In genomic region chr7:102412548-102412947, GRCh38 we compare ENCODE assay signal across 8 cellular contexts. TPM values are rescaled to one million over a fixed set of nuclear protein-coding genes. Genes with fewer than 3 reads are reported as not detected.
DNase-seq lines count a peak whose midpoint lies in the region; ATAC-seq and TF ChIP-seq lines count a peak whose summit lies in the region.

No MANE protein-coding gene starts in this region.

- no peak overlapping the region for H3K27ac ChIP-seq in AG04450 (ENCODE audit: low read depth, low read length)
- no peak overlapping the region for H3K27ac ChIP-seq in mesenchymal stem cell (ENCODE audit: low read length, poor library complexity, severe bottlenecking)

- no peak overlapping the region for H3K4me2 ChIP-seq in mesenchymal stem cell (ENCODE audit: low read length, poor library complexity, severe bottlenecking)

- H3K4me3 ChIP-seq in AG04450 (ENCODE audit: low read depth, low read length) (no peak overlapping the region), mesenchymal stem cell (ENCODE audit: insufficient read depth in 1 of 2, low read depth in 1 of 2, low read length in 2 of 2) (no peak overlapping the region)

- H3K4ac ChIP-seq in mesenchymal stem cell (ENCODE audit: low read depth in 1 of 2, low read length in 2 of 2), result no peak overlapping the region

- H3K27me3 ChIP-seq in AG04450 (ENCODE audit: control insufficient read depth, insufficient read depth, low read length) (no peaks in the 10 kb centered on the region), mesenchymal stem cell (ENCODE audit: control insufficient read depth in 1 of 2, insufficient read depth in 1 of 2, low read length in 2 of 2) (no peaks in the 10 kb centered on the region)

- peaks cover 4% of the 10 kb centered on the region for H3K4me1 ChIP-seq in mesenchymal stem cell (ENCODE audit: control insufficient read depth, insufficient read depth, low read depth, low read length)

- no peak overlapping the region for H3K18ac ChIP-seq in mesenchymal stem cell (ENCODE audit: low read depth in 1 of 2, low read length in 2 of 2)

- H2BK12ac ChIP-seq in mesenchymal stem cell (ENCODE audit: low read length in 2 of 2), result no peak overlapping the region

- H3K36me3 ChIP-seq in mesenchymal stem cell (ENCODE audit: control insufficient read depth in 1 of 2, insufficient read depth in 2 of 2, low read depth in 1 of 2, low read length in 2 of 2), result peaks cover 72 to 87% of the 10 kb centered on the region in 2 experiments

- H4K91ac ChIP-seq in mesenchymal stem cell (ENCODE audit: low read length), result no peak overlapping the region

- peaks cover 38% of the 10 kb centered on the region for H3K79me1 ChIP-seq in mesenchymal stem cell (replicated peaks; ENCODE audit: low read length, poor library complexity, severe bottlenecking)

- WGBS in mesenchymal stem cell, result 96% methylated on average over 6 of the region's 6 CpGs

- H2AK5ac ChIP-seq in mesenchymal stem cell (ENCODE audit: low read length, severe bottlenecking), result no peak overlapping the region

- no peak overlapping the region for H3K23ac ChIP-seq in mesenchymal stem cell (ENCODE audit: low read length in 2 of 2)

- no peak overlapping the region for H2BK120ac ChIP-seq in mesenchymal stem cell (ENCODE audit: low read depth, low read length)

- H3K14ac ChIP-seq in mesenchymal stem cell (ENCODE audit: low read length in 2 of 2), result no peak overlapping the region

- no peak overlapping the region for H2AFZ ChIP-seq in mesenchymal stem cell (ENCODE audit: low read depth, low read length)

- peak; percentile 81 for ATAC-seq in SK-N-SH treated with all-trans-retinoic acid at 6 μM for 48 hours
- no peak for ATAC-seq in HG03280 (IDR thresholded peaks at IDR 0.05; ENCODE audit: unreplicated experiment)
- ATAC-seq in HG03442 (IDR thresholded peaks at IDR 0.05; ENCODE audit: unreplicated experiment), result no peak

- POLR2A ChIA-PET in AG04450 (lab: Yijun Ruan, JAX), result interaction anchor here (0.6 kb wide), 1 partner anchor 17 kb away, joined by 4 read pairs; no protein-coding TSS in a partner anchor

- H3K9ac ChIP-seq in mesenchymal stem cell (ENCODE audit: low read length), result no peak overlapping the region

- no peak overlapping the region for H2BK15ac ChIP-seq in mesenchymal stem cell (ENCODE audit: low read depth, poor library complexity, severe bottlenecking)

- CTCF ChIA-PET in AG04450 (lab: Charles Lee), result interaction anchor here (1.0 kb wide), 2 partner anchors 9 to 12 kb away, joined by 3 read pairs; no protein-coding TSS in a partner anchor

- TF ChIP-seq CTCF in AG04450 (IDR thresholded peaks at IDR 0.05; ENCODE audit: low read depth, low read length) (peak; percentile 42), GM12874 (IDR thresholded peaks at IDR 0.05; ENCODE audit: insufficient read depth, low read depth, low read length) (peak; percentile 75)

- H3K9me3 ChIP-seq in AG04450 (ENCODE audit: control insufficient read depth, insufficient read depth, low read length) (peaks cover 3% of the 10 kb centered on the region; the same call in 1 of the 2 replicates), mesenchymal stem cell (ENCODE audit: control insufficient read depth, low read length) (peaks cover 4% of the 10 kb centered on the region)

- H4K8ac ChIP-seq in mesenchymal stem cell (ENCODE audit: low read length), result no peak overlapping the region

- H2BK5ac ChIP-seq in mesenchymal stem cell (ENCODE audit: low read depth, low read length, poor library complexity, severe bottlenecking), result no peak overlapping the region

- DNase-seq in AG04450 (ENCODE audit: low read depth, low spot score), result no peak
- peak; percentile 93 for DNase-seq in cerebellum (ENCODE audit: low spot score)
- DNase-seq in mesenchymal stem cell, result peak; percentile 28
- no peak for DNase-seq in SKM-1 (lab: John Stamatoyannopoulos, UW; ENCODE audit: unreplicated experiment)

TF ChIP-seq in SK-N-SH treated with all-trans-retinoic acid at 6 μM for 48 hours, 23 proteins besides CTCF, POLR2A, EP300 and RAD21:
- no peak for TF ChIP-seq ZNF565 (CRISPR knock-in tag; conservative IDR thresholded peaks at IDR 0.05; ENCODE audit: low read depth)
- TF ChIP-seq TOX (CRISPR knock-in tag; IDR thresholded peaks at IDR 0.05; ENCODE audit: borderline replicate concordance), result no peak
- TF ChIP-seq POU6F1 (CRISPR knock-in tag; IDR thresholded peaks at IDR 0.05; ENCODE audit: borderline replicate concordance, low read depth), result no peak
- TF ChIP-seq ZFP30 (CRISPR knock-in tag; IDR thresholded peaks at IDR 0.05), result no peak
- TF ChIP-seq ISL1 (CRISPR knock-in tag; IDR thresholded peaks at IDR 0.05), result no peak
- no peak for TF ChIP-seq SNAI2 (CRISPR knock-in tag; IDR thresholded peaks at IDR 0.05)
- TF ChIP-seq GLIS3 (CRISPR knock-in tag; IDR thresholded peaks at IDR 0.05), result no peak
- no peak for TF ChIP-seq CREB5 (CRISPR knock-in tag; IDR thresholded peaks at IDR 0.05; ENCODE audit: low read depth)
- TF ChIP-seq RARB (CRISPR knock-in tag; IDR thresholded peaks at IDR 0.05), result no peak
- no peak for TF ChIP-seq ZC3H10 (CRISPR knock-in tag; IDR thresholded peaks at IDR 0.05)
- no peak for TF ChIP-seq OSR1 (CRISPR knock-in tag; IDR thresholded peaks at IDR 0.05)
- TF ChIP-seq ZNF8 (CRISPR knock-in tag; IDR thresholded peaks at IDR 0.05), result no peak

RNA-seq across cellular contexts. Expression of gene PRKRIP1, which starts 16.4 kb away (rescaled TPM):
- polyA plus RNA-seq in AG04450 (2011; rRNA removed), result 11.4 and 13.1 TPM in 2 replicates
- 3.7 and 4.5 TPM in 2 replicates for polyA minus RNA-seq in AG04450 (2011; rRNA and poly(A)+ RNA removed)
- total RNA-seq in cerebellum, result 18.3 TPM
- polyA plus RNA-seq in mesenchymal stem cell (2013, experiment 1 of 2), result 22.0 TPM
- 20.5 TPM for polyA plus RNA-seq in mesenchymal stem cell (2013, experiment 2 of 2)

RNA-seq across cellular contexts. Expression of gene ORAI2, which starts 20.8 kb away (rescaled TPM):
- polyA plus RNA-seq in AG04450 (2011; rRNA removed), result 27.8 and 41.9 TPM in 2 replicates
- 28.4 and 57.1 TPM in 2 replicates for polyA minus RNA-seq in AG04450 (2011; rRNA and poly(A)+ RNA removed)
- 29.8 TPM for total RNA-seq in cerebellum
- 65.2 TPM for polyA plus RNA-seq in mesenchymal stem cell (2013, experiment 1 of 2)
- 65.3 TPM for polyA plus RNA-seq in mesenchymal stem cell (2013, experiment 2 of 2)

RNA-seq across cellular contexts. Expression of gene ALKBH4, which starts 52.1 kb away (rescaled TPM):
- polyA plus RNA-seq in AG04450 (2011; rRNA removed), result 4.3 and 5.6 TPM in 2 replicates
- polyA minus RNA-seq in AG04450 (2011; rRNA and poly(A)+ RNA removed), result 1.9 and 3.4 TPM in 2 replicates
- 13.8 TPM for total RNA-seq in cerebellum
- 9.1 TPM for polyA plus RNA-seq in mesenchymal stem cell (2013, experiment 1 of 2)
- polyA plus RNA-seq in mesenchymal stem cell (2013, experiment 2 of 2), result 8.9 TPM

RNA-seq across cellular contexts. Expression of gene LRWD1, which starts 52.2 kb away (rescaled TPM):
- polyA plus RNA-seq in AG04450 (2011; rRNA removed), result 9.2 and 12.2 TPM in 2 replicates
- polyA minus RNA-seq in AG04450 (2011; rRNA and poly(A)+ RNA removed), result 10.1 and 15.6 TPM in 2 replicates
- 25.3 TPM for total RNA-seq in cerebellum
- 6.8 TPM for polyA plus RNA-seq in mesenchymal stem cell (2013, experiment 1 of 2)
- 7.0 TPM for polyA plus RNA-seq in mesenchymal stem cell (2013, experiment 2 of 2)

RNA-seq across cellular contexts. Expression of gene SPDYE6, which starts 56.3 kb away (rescaled TPM):
- polyA plus RNA-seq in AG04450 (2011; rRNA removed), result not detected in 2 replicates
- 0.17 and 0.32 TPM in 2 replicates for polyA minus RNA-seq in AG04450 (2011; rRNA and poly(A)+ RNA removed)
- total RNA-seq in cerebellum, result not detected
- not detected for polyA plus RNA-seq in mesenchymal stem cell (2013, experiment 1 of 2)
- polyA plus RNA-seq in mesenchymal stem cell (2013, experiment 2 of 2), result not detected

Comparison
In these comparisons a context has a peak if more than half of its experiments do, and no peak if none do; other contexts are left out.
1. DNase-seq: peak in cerebellum (single experiment) and mesenchymal stem cell (single experiment); none in AG04450 (single experiment) and SKM-1 (single experiment).